Comparison of ENCODE assay signal across 8 cellular contexts in the genomic region with DNA sequence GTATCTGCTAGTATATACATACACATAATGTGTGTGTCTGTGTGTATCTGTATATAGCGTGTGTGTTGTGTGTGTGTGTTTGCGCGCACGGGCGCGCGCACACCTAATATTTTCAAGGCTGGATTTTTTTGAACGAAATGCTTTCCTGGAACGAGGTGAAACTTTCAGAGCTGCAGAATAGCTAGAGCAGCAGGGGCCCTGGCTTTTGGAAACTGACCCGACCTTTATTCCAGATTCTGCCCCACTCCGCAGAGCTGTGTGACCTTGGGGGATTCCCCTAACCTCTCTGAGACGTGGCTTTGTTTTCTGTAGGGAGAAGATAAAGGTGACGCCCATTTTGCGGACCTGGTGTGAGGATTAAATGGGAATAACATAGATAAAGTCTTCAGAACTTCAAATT. TPM values are rescaled to one million over a fixed set of nuclear protein-coding genes. Genes with fewer than 3 reads are reported as not detected.
A peak's percentile ranks its signal among the peaks of the same experiment; 100 is the strongest.
DNase-seq lines count a peak whose midpoint lies in the region; ATAC-seq and TF ChIP-seq lines count a peak whose summit lies in the region.

No MANE protein-coding gene starts in this region.

- no peak for DNase-seq in DND-41
- peak; percentile 38 for DNase-seq in GM23338 (ENCODE audit: low spot score)
- DNase-seq in OCI-M1 (lab: John Stamatoyannopoulos, UW) = peak; percentile 69
- peak in 3 of 61 donors; percentile 37 to 59 (median 49) for DNase-seq in caudate nucleus (lab: John Stamatoyannopoulos, UW)
- DNase-seq in lung (ENCODE audit: low spot score) = no peak
- no peak for DNase-seq in thoracic aorta (ENCODE audit: low spot score)
- DNase-seq in posterior cingulate gyrus = no peak

- H3K4me1 ChIP-seq in DND-41 (ENCODE audit: insufficient read depth, low read length) (peaks cover 13% of the 10 kb centered on the region), GM23338 (ENCODE audit: insufficient read depth) (peaks cover 8% of the 10 kb centered on the region), lung (ENCODE audit: control insufficient read depth in 2 of 2, insufficient read depth in 2 of 2, low read length in 2 of 2) (peaks cover 4 to 7% of the 10 kb centered on the region in 2 donors), thoracic aorta (ENCODE audit: control insufficient read depth in 1 of 2, low read depth in 2 of 2) (peaks cover 8 to 12% of the 10 kb centered on the region in 2 donors)

- H3K4me1 Mint-ChIP-seq in GM23338 = peaks cover 10% of the 10 kb centered on the region

- H3K79me2 ChIP-seq in DND-41 (ENCODE audit: insufficient read depth, low read length) = peaks cover 33% of the 10 kb centered on the region
- peaks cover 53% of the 10 kb centered on the region for H3K79me2 ChIP-seq in GM23338 (replicated peaks; ENCODE audit: insufficient read depth)

- H3K27me3 ChIP-seq in DND-41 (ENCODE audit: insufficient read depth, low read length, poor library complexity) (no peaks in the 10 kb centered on the region), GM23338 (ENCODE audit: insufficient read depth) (no peaks in the 10 kb centered on the region), lung (ENCODE audit: control insufficient read depth, insufficient read depth) (no peaks in the 10 kb centered on the region), thoracic aorta (replicated peaks; ENCODE audit: insufficient read depth) (no peaks in the 10 kb centered on the region)

- no peak for ATAC-seq in DND-41 (ENCODE audit: insufficient read depth, low read depth)
- ATAC-seq in GM23338 = peak; percentile 21
- no peak for ATAC-seq in lung (ENCODE audit: insufficient read depth, low FRiP score)
- no peak for ATAC-seq in thoracic aorta (ENCODE audit: insufficient number of reproducible peaks, low FRiP score, low read depth)
- no peak for ATAC-seq in GM19324 (IDR thresholded peaks at IDR 0.05; ENCODE audit: low FRiP score, unreplicated experiment)

- H3K27me3 Mint-ChIP-seq in GM23338 (ENCODE audit: insufficient read depth, low read depth, poor library complexity) = peaks cover 7% of the 10 kb centered on the region

- H3K36me3 ChIP-seq in DND-41 (ENCODE audit: insufficient read depth, low read length) (no peaks in the 10 kb centered on the region), GM23338 (ENCODE audit: insufficient read depth) (no peaks in the 10 kb centered on the region), lung (ENCODE audit: control insufficient read depth in 2 of 2, insufficient read depth in 2 of 2, low read length in 2 of 2) (no peaks in the 10 kb centered on the region), thoracic aorta (no peaks in the 10 kb centered on the region)

- no peaks in the 10 kb centered on the region for H3K9me2 ChIP-seq in GM23338 (ENCODE audit: insufficient read depth)

- TF ChIP-seq CTCF in DND-41 (IDR thresholded peaks at IDR 0.05; ENCODE audit: borderline replicate concordance, extremely low read depth, low read length, poor library complexity, severe bottlenecking) (no peak), GM23338 (conservative IDR thresholded peaks at IDR 0.05; ENCODE audit: low read depth in 2 of 2) (no peak), lung (IDR thresholded peaks at IDR 0.05; ENCODE audit: control extremely low read depth, extremely low read depth) (no peak), thoracic aorta (IDR thresholded peaks at IDR 0.05) (no peak)

- peaks cover 8% of the 10 kb centered on the region; the same call in 1 of the 2 replicates for H3F3A ChIP-seq in GM23338 (replicated peaks; ENCODE audit: low read depth)

- H3K27ac ChIP-seq in DND-41 (ENCODE audit: low read length) (peak overlapping the region; percentile 72), GM23338 (ENCODE audit: low read depth) (peak overlapping the region; percentile 72; the same call in 1 of the 2 replicates), caudate nucleus (ENCODE audit: low read depth, low read length) (peak overlapping the region; percentile 62), lung (ENCODE audit: low read depth in 1 of 2, low read length in 1 of 2) (peak overlapping the region; percentile 88 to 95), thoracic aorta (peak overlapping the region; percentile 48 to 64)

- peak overlapping the region; percentile 80; the same call in 1 of the 2 replicates for H3K27ac Mint-ChIP-seq in GM23338

- H3K4me2 ChIP-seq in DND-41 (ENCODE audit: insufficient read depth, low read length) = peak overlapping the region; percentile 76
- H3K4me2 ChIP-seq in GM23338 = peak overlapping the region; percentile 98

- H3K9me3 ChIP-seq in DND-41 (ENCODE audit: insufficient read depth, low read length, severe bottlenecking) = no peaks in the 10 kb centered on the region
- no peaks in the 10 kb centered on the region for H3K9me3 ChIP-seq in lung (ENCODE audit: control insufficient read depth in 2 of 2, insufficient read depth in 1 of 2, low read length in 1 of 2)
- no peaks in the 10 kb centered on the region for H3K9me3 ChIP-seq in thoracic aorta

- whole genome bisulfite sequencing in lung, 2 donors = 4 to 5% methylated on average over 14 of the region's 14 CpGs

- no peaks in the 10 kb centered on the region for H3K9me3 Mint-ChIP-seq in GM23338

- peak overlapping the region; percentile 73 for H3K9ac ChIP-seq in DND-41 (ENCODE audit: low read depth, low read length)

- H4K20me1 ChIP-seq in DND-41 (ENCODE audit: insufficient read depth, low read length) (peaks cover 3% of the 10 kb centered on the region; the same call in 1 of the 2 replicates), GM23338 (replicated peaks; ENCODE audit: insufficient read depth) (no peaks in the 10 kb centered on the region; the same call in 1 of the 2 replicates)

- H3K4me3 Mint-ChIP-seq in GM23338 = peak overlapping the region; percentile 97

- H2AFZ ChIP-seq in DND-41 (ENCODE audit: low read depth, low read length) (peak overlapping the region; percentile 92), GM23338 (peak overlapping the region; percentile 95; the same call in 1 of the 2 replicates)

- H3K4me3 ChIP-seq in DND-41 (ENCODE audit: low read depth in 1 of 2, low read length in 2 of 2) (peak overlapping the region; percentile 54 to 90), GM23338 (peak overlapping the region; percentile 96), lung (peak overlapping the region; percentile 53), thoracic aorta (peak overlapping the region; percentile 80)

- H3K36me3 Mint-ChIP-seq in GM23338 (ENCODE audit: low read depth) = peaks cover 8% of the 10 kb centered on the region; the same call in 2 of the 3 replicates

- intact Hi-C loops in posterior cingulate gyrus (cut with DNase I) = loop anchor here (5.0 kb wide), 1 partner anchor 156 kb away; no protein-coding TSS in a partner anchor

TF ChIP-seq in GM23338, 12 proteins besides CTCF, POLR2A, EP300 and RAD21 (continues in another document):
- TF ChIP-seq, protein P1, sequence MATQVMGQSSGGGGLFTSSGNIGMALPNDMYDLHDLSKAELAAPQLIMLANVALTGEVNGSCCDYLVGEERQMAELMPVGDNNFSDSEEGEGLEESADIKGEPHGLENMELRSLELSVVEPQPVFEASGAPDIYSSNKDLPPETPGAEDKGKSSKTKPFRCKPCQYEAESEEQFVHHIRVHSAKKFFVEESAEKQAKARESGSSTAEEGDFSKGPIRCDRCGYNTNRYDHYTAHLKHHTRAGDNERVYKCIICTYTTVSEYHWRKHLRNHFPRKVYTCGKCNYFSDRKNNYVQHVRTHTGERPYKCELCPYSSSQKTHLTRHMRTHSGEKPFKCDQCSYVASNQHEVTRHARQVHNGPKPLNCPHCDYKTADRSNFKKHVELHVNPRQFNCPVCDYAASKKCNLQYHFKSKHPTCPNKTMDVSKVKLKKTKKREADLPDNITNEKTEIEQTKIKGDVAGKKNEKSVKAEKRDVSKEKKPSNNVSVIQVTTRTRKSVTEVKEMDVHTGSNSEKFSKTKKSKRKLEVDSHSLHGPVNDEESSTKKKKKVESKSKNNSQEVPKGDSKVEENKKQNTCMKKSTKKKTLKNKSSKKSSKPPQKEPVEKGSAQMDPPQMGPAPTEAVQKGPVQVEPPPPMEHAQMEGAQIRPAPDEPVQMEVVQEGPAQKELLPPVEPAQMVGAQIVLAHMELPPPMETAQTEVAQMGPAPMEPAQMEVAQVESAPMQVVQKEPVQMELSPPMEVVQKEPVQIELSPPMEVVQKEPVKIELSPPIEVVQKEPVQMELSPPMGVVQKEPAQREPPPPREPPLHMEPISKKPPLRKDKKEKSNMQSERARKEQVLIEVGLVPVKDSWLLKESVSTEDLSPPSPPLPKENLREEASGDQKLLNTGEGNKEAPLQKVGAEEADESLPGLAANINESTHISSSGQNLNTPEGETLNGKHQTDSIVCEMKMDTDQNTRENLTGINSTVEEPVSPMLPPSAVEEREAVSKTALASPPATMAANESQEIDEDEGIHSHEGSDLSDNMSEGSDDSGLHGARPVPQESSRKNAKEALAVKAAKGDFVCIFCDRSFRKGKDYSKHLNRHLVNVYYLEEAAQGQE (IDR thresholded peaks at IDR 0.05; ENCODE audit: unreplicated experiment) = no peak
- no peak for TF ChIP-seq EZH2phosphoT487 (IDR thresholded peaks at IDR 0.05; ENCODE audit: unreplicated experiment)
- no peak for TF ChIP-seq JUNB (IDR thresholded peaks at IDR 0.05; ENCODE audit: unreplicated experiment)

RNA-seq across cellular contexts. Expression of a gene that starts 0.8 kb away (rescaled TPM):
- 17.8 and 26.1 TPM in 2 replicates for total RNA-seq in GM23338 (2014; rRNA removed; shearing (Covaris generic))
- polyA plus RNA-seq in GM23338 (2016; fragmentation: Nextera tagmentation; extraction: Ambion mirVana) (55.0 and 66.4 TPM in 2 replicates), lung (10 to 100 TPM in 1 of 2 donors, 1 to 10 TPM in 1; 8.7 to 12.5 TPM)
- total RNA-seq in lung (10 to 100 TPM in 1 of 2 donors, 1 to 10 TPM in 1; 3.6 to 13.5 TPM), thoracic aorta (1 to 10 TPM in 1 of 2 donors, under 1 TPM in 1; 0.68 to 4.0 TPM)

RNA-seq across cellular contexts. Expression of a gene that starts 22.4 kb away (rescaled TPM):
- total RNA-seq in GM23338 (2014; rRNA removed; shearing (Covaris generic)) = not detected in 2 replicates
- polyA plus RNA-seq in GM23338 (2016; fragmentation: Nextera tagmentation; extraction: Ambion mirVana) (not detected in 2 replicates), lung (not detected)
- total RNA-seq in lung (not detected), thoracic aorta (not detected)

Comparison
In these comparisons a context has a peak if more than half of its experiments do, and no peak if none do; other contexts are left out.
1. DNase-seq: peak in GM23338 (single experiment) and OCI-M1 (single experiment); none in DND-41 (single experiment), lung (single experiment), thoracic aorta (single experiment) and posterior cingulate gyrus (0 of 10).
2. Peak in every context shown above with its lines, with median percentiles within 50 percentile points of each other: H3K27ac ChIP-seq and H3K4me3 ChIP-seq.